In the genomic region with DNA sequence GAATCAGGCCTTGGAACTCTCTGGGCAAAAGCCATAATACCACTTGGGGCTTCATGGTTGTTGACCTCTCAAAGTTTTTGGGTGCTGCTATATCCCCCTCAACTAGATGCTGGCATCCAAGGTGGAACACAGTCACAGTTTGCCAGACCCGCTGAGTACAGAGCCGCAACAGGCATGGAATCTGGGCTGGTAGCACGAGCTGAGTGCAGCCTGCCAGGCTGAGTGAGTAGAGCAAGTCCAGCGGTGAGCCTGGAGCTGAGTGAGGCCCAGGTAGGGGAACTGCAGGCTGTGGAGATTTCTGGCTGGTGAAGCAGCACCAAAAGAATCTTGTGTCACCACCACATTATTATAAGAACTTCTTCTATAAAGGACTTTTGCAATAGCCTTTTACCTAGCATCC, we compare ENCODE assay signal across 18 cellular contexts.
DNase-seq lines count a peak whose midpoint lies in the region; ATAC-seq and TF ChIP-seq lines count a peak whose summit lies in the region.
"Had no signal": no experiment of that assay in that cellular context is flagged by ENCODE, and none has a peak within 500 bp of the region (broad histone marks: within the 10 kb centered on the region; RNA-seq: fewer than 3 reads in every experiment).

No MANE protein-coding gene starts in this region.

- H3K4me2 ChIP-seq in neuronal stem cell (ENCODE audit: insufficient read depth, low read length, poor library complexity, severe bottlenecking) = no peak overlapping the region

- peaks cover 9 to 10% of the 10 kb centered on the region in 2 donors for H3K4me1 ChIP-seq in neuronal stem cell (ENCODE audit: control insufficient read depth in 2 of 2, insufficient read depth in 1 of 2, low read depth in 1 of 2, low read length in 2 of 2)
- H3K4me1 ChIP-seq: BE2C had no signal

- peak; percentile 28; the same call in 1 of the 2 replicates for ATAC-seq in WTC11
- peak; percentile 58 for ATAC-seq in left ventricle myocardium superior
- no peak for ATAC-seq in GM18858 (IDR thresholded peaks at IDR 0.05; ENCODE audit: unreplicated experiment)

- H3K9me3 Mint-ChIP-seq in WTC11 = no peaks in the 10 kb centered on the region; the same call in 1 of the 2 replicates
- no peaks in the 10 kb centered on the region for H3K9me3 Mint-ChIP-seq in chondrocyte (ENCODE audit: low read depth)

- H2AFZ ChIP-seq in neuronal stem cell (ENCODE audit: low read length) = peak overlapping the region; percentile 69
- H2AFZ ChIP-seq: GM23248 had no signal

- no peak for DNase-seq in WTC11 (ENCODE audit: low spot score)
- peak; percentile 64 for DNase-seq in chondrocyte (ENCODE audit: low spot score)
- peak; percentile 32 for DNase-seq in left ventricle myocardium superior
- no peak for DNase-seq in neuronal stem cell (ENCODE audit: low spot score)
- no peak for DNase-seq in NCI-H1436 (lab: John Stamatoyannopoulos, UW)
- no peak for DNase-seq in nucleus accumbens (lab: John Stamatoyannopoulos, UW)
- DNase-seq in Kasumi-1 (lab: John Stamatoyannopoulos, UW) = no peak
- DNase-seq: ACHN; BE2C; C1 segment of cervical spinal cord; Calu3; CD4-positive, CD25-positive, alpha-beta regulatory T cell; DMS79 treated with DMSO at 0.1 percent for 48 hours; GF-D8; GM23248; HCEC 1CT had no signal

- H4K91ac ChIP-seq in neuronal stem cell (ENCODE audit: low read depth, low read length, poor library complexity) = no peak overlapping the region

- no peaks in the 10 kb centered on the region for H3K36me3 ChIP-seq in neuronal stem cell (replicated peaks in 1 of 2; ENCODE audit: control insufficient read depth in 2 of 2, insufficient read depth in 2 of 2, low read length in 2 of 2)
- H3K36me3 ChIP-seq: BE2C had no signal

- peak overlapping the region; percentile 54 for H2BK5ac ChIP-seq in neuronal stem cell (ENCODE audit: low read length)

- CTCF ChIA-PET in WTC11 (lab: Charles Lee) = no interaction called here

- no peak for TF ChIP-seq CTCF in WTC11 (IDR thresholded peaks at IDR 0.05)
- no peak for TF ChIP-seq CTCF in chondrocyte (IDR thresholded peaks at IDR 0.05)

- no peak overlapping the region for H3K27ac Mint-ChIP-seq in WTC11
- H3K27ac Mint-ChIP-seq in chondrocyte (ENCODE audit: unreplicated experiment) = no peak overlapping the region
- H3K27ac Mint-ChIP-seq: CD4-positive, CD25-positive, alpha-beta regulatory T cell had no signal

- H3K14ac ChIP-seq in neuronal stem cell (ENCODE audit: low read length) = peak overlapping the region; percentile 75

- peak overlapping the region; percentile 95 for H3K18ac ChIP-seq in neuronal stem cell (ENCODE audit: low read length)

- H4K8ac ChIP-seq in neuronal stem cell (ENCODE audit: low read depth, low read length) = peak overlapping the region; percentile 87

- peak overlapping the region; percentile 60 for H2AK5ac ChIP-seq in neuronal stem cell (ENCODE audit: low read depth, low read length)

- no peak overlapping the region for H2BK15ac ChIP-seq in neuronal stem cell (ENCODE audit: low read length)

- H3K27me3 Mint-ChIP-seq in WTC11 (ENCODE audit: low read depth) (no peaks in the 10 kb centered on the region), chondrocyte (ENCODE audit: low read depth) (no peaks in the 10 kb centered on the region)
- H3K27me3 Mint-ChIP-seq: CD4-positive, CD25-positive, alpha-beta regulatory T cell had no signal

- H3K23ac ChIP-seq in neuronal stem cell (ENCODE audit: low read depth, low read length, poor library complexity) = no peak overlapping the region

- peaks cover 18% of the 10 kb centered on the region for H3K4me1 Mint-ChIP-seq in WTC11
- no peaks in the 10 kb centered on the region for H3K4me1 Mint-ChIP-seq in chondrocyte (ENCODE audit: low read depth)
- H3K4me1 Mint-ChIP-seq: CD4-positive, CD25-positive, alpha-beta regulatory T cell had no signal

- no peak overlapping the region for H3K27ac ChIP-seq in neuronal stem cell (replicated peaks; ENCODE audit: low read length)
- H3K27ac ChIP-seq: GM23248, HL-60 had no signal

- H3K9me3 ChIP-seq in neuronal stem cell (replicated peaks in 1 of 2; ENCODE audit: control insufficient read depth in 2 of 2, insufficient read depth in 1 of 2, low read depth in 1 of 2, low read length in 2 of 2) = peaks cover 0 to 4% of the 10 kb centered on the region in 2 donors
- H3K9me3 ChIP-seq: BE2C had no signal

- no CpG with 5 or more reads among the region's 4 CpGs for WGBS in neuronal stem cell (ENCODE audit: extremely low coverage in 2 of 2, insufficient read length in 2 of 2, insufficient replicate concordance in 1 of 2), 2 donors

- no peak overlapping the region for H3K4me3 Mint-ChIP-seq in WTC11
- H3K4me3 Mint-ChIP-seq in chondrocyte (ENCODE audit: unreplicated experiment) = no peak overlapping the region
- H3K4me3 Mint-ChIP-seq: CD4-positive, CD25-positive, alpha-beta regulatory T cell had no signal

- no peak overlapping the region for H3K9ac ChIP-seq in neuronal stem cell (ENCODE audit: low read depth, low read length, poor library complexity)
- H3K9ac ChIP-seq: GM23248 had no signal

- H2BK120ac ChIP-seq in neuronal stem cell (ENCODE audit: low read depth, low read length) = no peak overlapping the region

- POLR2A ChIA-PET in WTC11 (lab: Charles Lee) = no interaction called here

- H3K79me1 ChIP-seq in neuronal stem cell (ENCODE audit: low read depth, low read length) = no peaks in the 10 kb centered on the region

- H3K4ac ChIP-seq in neuronal stem cell (ENCODE audit: low read length) = no peak overlapping the region

- H3K36me3 Mint-ChIP-seq in WTC11 (no peaks in the 10 kb centered on the region), chondrocyte (ENCODE audit: low read depth) (no peaks in the 10 kb centered on the region)
- H3K36me3 Mint-ChIP-seq: CD4-positive, CD25-positive, alpha-beta regulatory T cell had no signal

- H3K27me3 ChIP-seq in neuronal stem cell (ENCODE audit: control insufficient read depth in 3 of 3, insufficient read depth in 3 of 3, low read depth in 1 of 3, low read length in 3 of 3) = no peaks in the 10 kb centered on the region
- H3K27me3 ChIP-seq: BE2C had no signal

- no peak overlapping the region for H3K4me3 ChIP-seq in neuronal stem cell (ENCODE audit: low read length in 2 of 2)
- H3K4me3 ChIP-seq: GM23248 had no signal

- intact Hi-C loops in left ventricle myocardium superior (cut with micrococcal nuclease) = no loop called here

- H2BK12ac ChIP-seq in neuronal stem cell (ENCODE audit: low read length) = no peak overlapping the region

TF ChIP-seq in WTC11, 78 proteins besides CTCF, POLR2A, EP300 and RAD21:
- TF ChIP-seq ZNF671 (CRISPR knock-in tag; IDR thresholded peaks at IDR 0.05) (no peak), EMX1 (CRISPR knock-in tag; IDR thresholded peaks at IDR 0.05) (no peak), PRDM15 (CRISPR knock-in tag; IDR thresholded peaks at IDR 0.05) (no peak), FOXJ3 (CRISPR knock-in tag; IDR thresholded peaks at IDR 0.05; ENCODE audit: borderline replicate concordance) (no peak), ZNF121 (CRISPR knock-in tag; IDR thresholded peaks at IDR 0.05) (no peak)
- TF ChIP-seq, protein P1, sequence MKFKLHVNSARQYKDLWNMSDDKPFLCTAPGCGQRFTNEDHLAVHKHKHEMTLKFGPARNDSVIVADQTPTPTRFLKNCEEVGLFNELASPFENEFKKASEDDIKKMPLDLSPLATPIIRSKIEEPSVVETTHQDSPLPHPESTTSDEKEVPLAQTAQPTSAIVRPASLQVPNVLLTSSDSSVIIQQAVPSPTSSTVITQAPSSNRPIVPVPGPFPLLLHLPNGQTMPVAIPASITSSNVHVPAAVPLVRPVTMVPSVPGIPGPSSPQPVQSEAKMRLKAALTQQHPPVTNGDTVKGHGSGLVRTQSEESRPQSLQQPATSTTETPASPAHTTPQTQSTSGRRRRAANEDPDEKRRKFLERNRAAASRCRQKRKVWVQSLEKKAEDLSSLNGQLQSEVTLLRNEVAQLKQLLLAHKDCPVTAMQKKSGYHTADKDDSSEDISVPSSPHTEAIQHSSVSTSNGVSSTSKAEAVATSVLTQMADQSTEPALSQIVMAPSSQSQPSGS (CRISPR knock-in tag; IDR thresholded peaks at IDR 0.05; ENCODE audit: borderline replicate concordance, low read depth) = no peak
- TF ChIP-seq, protein P2, sequence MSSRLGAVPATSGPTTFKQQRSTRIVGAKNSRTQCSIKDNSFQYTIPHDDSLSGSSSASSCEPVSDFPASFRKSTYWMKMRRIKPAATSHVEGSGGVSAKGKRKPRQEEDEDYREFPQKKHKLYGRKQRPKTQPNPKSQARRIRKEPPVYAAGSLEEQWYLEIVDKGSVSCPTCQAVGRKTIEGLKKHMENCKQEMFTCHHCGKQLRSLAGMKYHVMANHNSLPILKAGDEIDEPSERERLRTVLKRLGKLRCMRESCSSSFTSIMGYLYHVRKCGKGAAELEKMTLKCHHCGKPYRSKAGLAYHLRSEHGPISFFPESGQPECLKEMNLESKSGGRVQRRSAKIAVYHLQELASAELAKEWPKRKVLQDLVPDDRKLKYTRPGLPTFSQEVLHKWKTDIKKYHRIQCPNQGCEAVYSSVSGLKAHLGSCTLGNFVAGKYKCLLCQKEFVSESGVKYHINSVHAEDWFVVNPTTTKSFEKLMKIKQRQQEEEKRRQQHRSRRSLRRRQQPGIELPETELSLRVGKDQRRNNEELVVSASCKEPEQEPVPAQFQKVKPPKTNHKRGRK (CRISPR knock-in tag; IDR thresholded peaks at IDR 0.05; ENCODE audit: borderline replicate concordance) = no peak

Comparison
In these comparisons a context has a peak if more than half of its experiments do, and no peak if none do; other contexts are left out.
1. DNase-seq: peak in chondrocyte (single experiment) and left ventricle myocardium superior (single experiment); none in WTC11 (single experiment), neuronal stem cell (single experiment), NCI-H1436 (single experiment), nucleus accumbens (0 of 56) and Kasumi-1 (0 of 2).